Comparison of ENCODE assay signal across 8 cellular contexts in genomic region chr16:48117217-48118105, GRCh38. TPM values are rescaled to one million over a fixed set of nuclear protein-coding genes. Genes with fewer than 3 reads are reported as not detected.
DNase-seq lines count a peak whose midpoint lies in the region; ATAC-seq and TF ChIP-seq lines count a peak whose summit lies in the region.

No MANE protein-coding gene starts in this region.

- no peaks in the 10 kb centered on the region for H3K9me3 ChIP-seq in upper lobe of left lung
- no peaks in the 10 kb centered on the region for H3K9me3 ChIP-seq in tibial artery

- DNase-seq in GDM1 (lab: John Stamatoyannopoulos, UW) (peak; percentile 35), NB4 (ENCODE audit: low read depth) (peak; percentile 82), ecto neural progenitor cell (ENCODE audit: low spot score) (peak; percentile 94), natural killer cell (peak; percentile 22), upper lobe of left lung (no peak), tibial artery (no peak)
- DNase-seq in activated CD4-positive, alpha-beta T cell treated with anti-CD3 and anti-CD28 coated beads for 24 hours (ENCODE audit: low read depth in 2 of 2) = peak; percentile 32 to 45

- no peaks in the 10 kb centered on the region for H3K4me1 Mint-ChIP-seq in natural killer cell

- no peaks in the 10 kb centered on the region for H3K9me3 Mint-ChIP-seq in natural killer cell

- H3K27ac ChIP-seq in upper lobe of left lung (no peak overlapping the region), tibial artery (no peak overlapping the region)

- H3K36me3 ChIP-seq in upper lobe of left lung = no peaks in the 10 kb centered on the region
- no peaks in the 10 kb centered on the region for H3K36me3 ChIP-seq in tibial artery

- H3K4me3 ChIP-seq in NB4 (ENCODE audit: low read depth, low read length) (no peak overlapping the region), upper lobe of left lung (no peak overlapping the region), tibial artery (no peak overlapping the region)

- H3K27me3 Mint-ChIP-seq in natural killer cell (ENCODE audit: low read depth in 2 of 2) = peaks cover 0 to 7% of the 10 kb centered on the region in 2 donors

- intact Hi-C loops in natural killer cell (cut with micrococcal nuclease) (loop anchor here (1.0 kb wide), 1 partner anchor 976 kb away; no protein-coding TSS in a partner anchor), tibial artery (cut with DNase I; ENCODE audit: low total_unique reads) (no loop called here)

- TF ChIP-seq POLR2A in NB4 (IDR thresholded peaks at IDR 0.05; ENCODE audit: extremely low read depth, insufficient read length) = no peak
- TF ChIP-seq POLR2A in upper lobe of left lung (IDR thresholded peaks at IDR 0.05) = no peak

- H3K27me3 ChIP-seq in upper lobe of left lung (no peaks in the 10 kb centered on the region), tibial artery (peaks cover 0 to 12% of the 10 kb centered on the region in 2 donors)

- 61 to 74% methylated on average over 11 to 21 of the region's 22 CpGs for WGBS in upper lobe of left lung, 2 donors

- ATAC-seq in GM21576 (IDR thresholded peaks at IDR 0.05; ENCODE audit: unreplicated experiment) = peak; percentile 69
- peak in 2 of 3 donors; percentile 56 to 77 for ATAC-seq in natural killer cell
- peak; percentile 44 to 64 for ATAC-seq in upper lobe of left lung (ENCODE audit: low FRiP score in 2 of 2)

- H3K36me3 Mint-ChIP-seq in natural killer cell = no peaks in the 10 kb centered on the region

- H3K4me1 ChIP-seq in upper lobe of left lung (no peaks in the 10 kb centered on the region), tibial artery (no peaks in the 10 kb centered on the region)

- no peak overlapping the region for H3K27ac Mint-ChIP-seq in natural killer cell

- TF ChIP-seq CTCF in NB4 (IDR thresholded peaks at IDR 0.05; ENCODE audit: low read depth, low read length) = peak; percentile 99
- TF ChIP-seq CTCF in natural killer cell (IDR thresholded peaks at IDR 0.05) = peak; percentile 7
- TF ChIP-seq CTCF in upper lobe of left lung (IDR thresholded peaks at IDR 0.05) = peak; percentile 53 to 80 (median 57)
- peak in 1 of 2 experiments; percentile 30 for TF ChIP-seq CTCF in tibial artery (IDR thresholded peaks at IDR 0.05)

- no peak for TF ChIP-seq EP300 in upper lobe of left lung (IDR thresholded peaks at IDR 0.05)

- H3K4me3 Mint-ChIP-seq in natural killer cell = no peak overlapping the region

RNA-seq across cellular contexts. Expression of gene ABCC12, which starts 38.3 kb away (rescaled TPM):
- total RNA-seq in natural killer cell (not detected), upper lobe of left lung (under 1 TPM in 1 of 6 donors, not detected in 5; 0.79 TPM)

Comparison
In these comparisons a context has a peak if more than half of its experiments do, and no peak if none do; other contexts are left out.
1. DNase-seq: peak in GDM1 (single experiment), NB4 (single experiment), activated CD4-positive, alpha-beta T cell treated with anti-CD3 and anti-CD28 coated beads for 24 hours (2 of 2), ecto neural progenitor cell (single experiment) and natural killer cell (single experiment); none in upper lobe of left lung (0 of 2) and tibial artery (0 of 2).
2. Peak in every context shown above with its lines, with median percentiles within 50 percentile points of each other: ATAC-seq.